In genomic region chr11:35619030-35619753, GRCh38 we compare ENCODE assay signal across 8 cellular contexts. TPM values are rescaled to one million over a fixed set of nuclear protein-coding genes. Genes with fewer than 3 reads are reported as not detected.
DNase-seq lines count a peak whose midpoint lies in the region; ATAC-seq and TF ChIP-seq lines count a peak whose summit lies in the region.

No MANE protein-coding gene starts in this region.

- no peaks in the 10 kb centered on the region for H3K9me3 Mint-ChIP-seq in IgD-negative memory B cell
- no peaks in the 10 kb centered on the region for H3K9me3 Mint-ChIP-seq in activated T-cell treated with anti-CD3 and anti-CD28 coated beads, Interleukin-2, amount 50 U/mL, for 24 hours

- no peak overlapping the region for H3K27ac Mint-ChIP-seq in IgD-negative memory B cell
- no peak overlapping the region for H3K27ac Mint-ChIP-seq in activated T-cell treated with anti-CD3 and anti-CD28 coated beads, Interleukin-2, amount 50 U/mL, for 24 hours

- peak; percentile 32 for ATAC-seq in GM21529 (IDR thresholded peaks at IDR 0.05; ENCODE audit: unreplicated experiment)
- ATAC-seq in GM21515 (IDR thresholded peaks at IDR 0.05; ENCODE audit: unreplicated experiment): no peak

- peak; percentile 74 for DNase-seq in DMS 273 (lab: John Stamatoyannopoulos, UW; ENCODE audit: unreplicated experiment)
- no peak for DNase-seq in DMS 273 treated with DMSO at 0.1 percent for 48 hours (lab: John Stamatoyannopoulos, UW)
- DNase-seq in activated T-cell treated with anti-CD3 and anti-CD28 coated beads, Interleukin-2, amount 50 U/mL, for 24 hours: peak; percentile 66
- peak; percentile 45 to 75 for DNase-seq in foreskin fibroblast
- DNase-seq in nucleus accumbens (lab: John Stamatoyannopoulos, UW): peak in 36 of 56 donors; percentile 7 to 61 (median 38)

- H3K36me3 Mint-ChIP-seq in IgD-negative memory B cell: no peaks in the 10 kb centered on the region
- no peaks in the 10 kb centered on the region for H3K36me3 Mint-ChIP-seq in activated T-cell treated with anti-CD3 and anti-CD28 coated beads, Interleukin-2, amount 50 U/mL, for 24 hours (ENCODE audit: low read depth)

- H3K4me3 Mint-ChIP-seq in IgD-negative memory B cell: peak overlapping the region; percentile 60 to 82 (median 78)
- H3K4me3 Mint-ChIP-seq in activated T-cell treated with anti-CD3 and anti-CD28 coated beads, Interleukin-2, amount 50 U/mL, for 24 hours: peak overlapping the region; percentile 62

- H3K27me3 Mint-ChIP-seq in IgD-negative memory B cell: peaks cover 44% of the 10 kb centered on the region
- H3K27me3 Mint-ChIP-seq in activated T-cell treated with anti-CD3 and anti-CD28 coated beads, Interleukin-2, amount 50 U/mL, for 24 hours: peaks cover 75% of the 10 kb centered on the region

- H3K4me1 Mint-ChIP-seq in IgD-negative memory B cell: peaks cover 6 to 12% (median 10%) of the 10 kb centered on the region in 3 donors
- peaks cover 16% of the 10 kb centered on the region for H3K4me1 Mint-ChIP-seq in activated T-cell treated with anti-CD3 and anti-CD28 coated beads, Interleukin-2, amount 50 U/mL, for 24 hours (ENCODE audit: low read depth)

- H3K4me3 ChIP-seq in foreskin fibroblast (ENCODE audit: low read depth in 1 of 2, low read length in 2 of 2): peak overlapping the region; percentile 64 to 66

- peak; percentile 5 for TF ChIP-seq CTCF in foreskin fibroblast (IDR thresholded peaks at IDR 0.05; ENCODE audit: low read depth, low read length)

RNA-seq across cellular contexts. Expression of gene FJX1, which starts 0.9 kb away (rescaled TPM):
- polyA plus RNA-seq in IgD-negative memory B cell: not detected

RNA-seq across cellular contexts. Expression of gene TRIM44, which starts 43.4 kb away (rescaled TPM):
- polyA plus RNA-seq in IgD-negative memory B cell: 42.0 TPM
